ENCODE assay signal across 8 cellular contexts in genomic region chr2:136582631-136583205, GRCh38.
DNase-seq lines count a peak whose midpoint lies in the region; ATAC-seq and TF ChIP-seq lines count a peak whose summit lies in the region.

No MANE protein-coding gene starts in this region.

- TF ChIP-seq POLR2A in thyroid gland (IDR thresholded peaks at IDR 0.05) = no peak

- no peak for ATAC-seq in GM18502 (IDR thresholded peaks at IDR 0.05; ENCODE audit: poor library complexity, unreplicated experiment)
- ATAC-seq in HG02840 (IDR thresholded peaks at IDR 0.05; ENCODE audit: low FRiP score, unreplicated experiment) = no peak

- peak; percentile 6 to 17 for DNase-seq in stimulated activated CD4-positive, alpha-beta T cell treated with anti-CD3 and anti-CD28 coated beads, Interleukin-2, amount 100 ng/mL, for 24 hours
- no peak for DNase-seq in stimulated activated CD4-positive, alpha-beta T cell treated with anti-CD3 and anti-CD28 coated beads, Interleukin-4, amount 100 ng/mL, for 24 hours
- DNase-seq in RKO (ENCODE audit: low spot score) = peak; percentile 39
- DNase-seq in fibroblast of pulmonary artery (ENCODE audit: low read depth) = peak; percentile 0
- peak; percentile 2 to 5 for DNase-seq in thyroid gland
- DNase-seq in central memory CD4-positive, alpha-beta T cell = no peak

- H3K4me3 ChIP-seq in fibroblast of pulmonary artery (replicated peaks; ENCODE audit: low read depth, low read length) (no peak overlapping the region), thyroid gland (replicated peaks in 1 of 3) (no peak overlapping the region)

- H3K4me1 ChIP-seq in thyroid gland = no peaks in the 10 kb centered on the region

- 9 to 12% methylated on average over 4 of the region's 4 CpGs for WGBS in thyroid gland, 2 donors

- H3K27ac ChIP-seq in thyroid gland = no peak overlapping the region

- H3K27me3 ChIP-seq in thyroid gland = no peaks in the 10 kb centered on the region

- intact Hi-C loops in thyroid gland (cut with DNase I) = no loop called here

- no peaks in the 10 kb centered on the region for H3K36me3 ChIP-seq in thyroid gland

- TF ChIP-seq CTCF in fibroblast of pulmonary artery (IDR thresholded peaks at IDR 0.05; ENCODE audit: low read length, missing control alignments) = no peak
- no peak for TF ChIP-seq CTCF in thyroid gland (IDR thresholded peaks at IDR 0.05)

- H3K9me3 ChIP-seq in thyroid gland = no peaks in the 10 kb centered on the region

Comparison
In these comparisons a context has a peak if more than half of its experiments do, and no peak if none do; other contexts are left out.
1. DNase-seq: peak in stimulated activated CD4-positive, alpha-beta T cell treated with anti-CD3 and anti-CD28 coated beads, Interleukin-2, amount 100 ng/mL, for 24 hours (2 of 2), RKO (single experiment), fibroblast of pulmonary artery (single experiment) and thyroid gland (2 of 2); none in stimulated activated CD4-positive, alpha-beta T cell treated with anti-CD3 and anti-CD28 coated beads, Interleukin-4, amount 100 ng/mL, for 24 hours (single experiment) and central memory CD4-positive, alpha-beta T cell (single experiment).